ENCODE assay signal across 37 cellular contexts in genomic region chr2:235302263-235302662, GRCh38.
"Had no signal": no experiment of that assay in that cellular context is flagged by ENCODE, and none has a peak within 500 bp of the region (broad histone marks: within the 10 kb centered on the region; RNA-seq: fewer than 3 reads in every experiment).

No MANE protein-coding gene starts in this region.

- H3K4me3 ChIP-seq: adrenal gland, body of pancreas, breast epithelium had no signal

- H3K27ac ChIP-seq: adrenal gland, body of pancreas, brain microvascular endothelial cell, breast epithelium, VCaP had no signal

- ATAC-seq: activated CD8-positive, alpha-beta T cell treated with anti-CD3 and anti-CD28 coated beads for 36 hours; activated naive CD4-positive, alpha-beta T cell treated with anti-CD3 and anti-CD28 coated beads, Interleukin-2, amount 50 U/mL, for 72 hours; activated T-cell treated with anti-CD3 and anti-CD28 coated beads, Interleukin-2, amount 50 U/mL, for 4 hours; activated T-cell treated with anti-CD3 and anti-CD28 coated beads, Interleukin-2, amount 50 U/mL, for 72 hours; activated T-helper 17 cell treated with anti-CD3 and anti-CD28 coated beads, Interleukin-2, amount 50 U/mL, for 72 hours; body of pancreas had no signal

- H3K9me3 Mint-ChIP-seq: activated CD4-positive, alpha-beta T cell treated with anti-CD3 and anti-CD28 coated beads, Interleukin-2, amount 10 ng/mL, durations not matched to agents 24 days and 14 days; activated naive CD4-positive, alpha-beta T cell treated with anti-CD3 and anti-CD28 coated beads for 36 hours; activated T-cell treated with anti-CD3 and anti-CD28 coated beads, Interleukin-2, amount 50 U/mL, for 4 hours; activated T-helper 1 cell treated with anti-CD3 and anti-CD28 coated beads, Interleukin-12 subunit alpha, Interleukin-12 subunit beta, Interleukin-2, Interleukin-4 antibody, amounts not matched to agents 30 ng/mL and 10 ng/mL and 1 ng/mL, durations not matched to agents 14 hours and 24 hours and 36 hours; T-helper 2 cell treated with Interferon-gamma antibody and Interleukin-4, amounts not matched to agents 5 μg/mL and 100 μg/mL, for 36 hours had no signal

- H3K9me3 ChIP-seq: adrenal gland, body of pancreas, breast epithelium had no signal

- DNase-seq: activated B cell treated with CpG ODN at 0.5 μM for 24 hours; activated CD4-positive, alpha-beta memory T cell treated with anti-CD3 and anti-CD28 coated beads for 36 hours; activated CD4-positive, alpha-beta T cell treated with anti-CD3 and anti-CD28 coated beads for 4 hours; activated CD4-positive, alpha-beta T cell treated with anti-CD3 and anti-CD28 coated beads, Interleukin-2, amount 10 ng/mL, durations not matched to agents 24 days and 14 days; activated CD4-positive, alpha-beta T cell treated with anti-CD3 and anti-CD28 coated beads, Interleukin-2, amount 50 U/mL, for 1 hour; activated CD4-positive, alpha-beta T cell treated with anti-CD3 and anti-CD28 coated beads, Interleukin-2, amount 50 U/mL, for 4 hours; activated CD4-positive, CD25-positive, alpha-beta regulatory T cell treated with anti-CD3 and anti-CD28 coated beads, Interleukin-2, amount 50 U/mL, for 72 hours; activated CD8-positive, alpha-beta memory T cell treated with anti-CD3 and anti-CD28 coated beads, Interleukin-2, amount 50 U/mL, for 4 hours; activated CD8-positive, alpha-beta T cell treated with anti-CD3 and anti-CD28 coated beads for 36 hours; activated effector memory CD4-positive, alpha-beta T cell treated with anti-CD3 and anti-CD28 coated beads, Interleukin-2, amount 50 U/mL, for 16 hours; activated gamma-delta T cell treated with Interleukin-2 at 50 U/mL for 16 hours; activated naive CD4-positive, alpha-beta T cell; activated naive CD4-positive, alpha-beta T cell treated with anti-CD3 and anti-CD28 coated beads for 36 hours; activated naive CD4-positive, alpha-beta T cell treated with anti-CD3 and anti-CD28 coated beads, Interleukin-2, amount 50 U/mL, for 16 hours; activated naive CD8-positive, alpha-beta T cell treated with anti-CD3 and anti-CD28 coated beads for 36 hours; activated T-cell treated with anti-CD3 and anti-CD28 coated beads for 4 hours; activated T-cell treated with anti-CD3 and anti-CD28 coated beads, Interleukin-2, amount 50 U/mL, for 1 hour; activated T-cell treated with anti-CD3 and anti-CD28 coated beads, Interleukin-2, amount 50 U/mL, for 4 hours; activated T-cell treated with anti-CD3 and anti-CD28 coated beads, Interleukin-2, amount 50 U/mL, for 72 hours; adrenal gland; amniotic stem cell; aorta; body of pancreas; brain microvascular endothelial cell; SW 1271; T-helper 1 cell; T-helper 2 cell; T-helper 9 cell had no signal

- H3K4me3 Mint-ChIP-seq: activated B cell treated with CpG ODN at 0.5 μM for 24 hours; activated CD4-positive, alpha-beta memory T cell treated with anti-CD3 and anti-CD28 coated beads for 36 hours; activated CD4-positive, alpha-beta T cell treated with anti-CD3 and anti-CD28 coated beads, Interleukin-2, amount 10 ng/mL, durations not matched to agents 24 days and 14 days; activated CD8-positive, alpha-beta T cell treated with anti-CD3 and anti-CD28 coated beads for 36 hours; activated naive CD4-positive, alpha-beta T cell treated with anti-CD3 and anti-CD28 coated beads for 36 hours; activated naive CD8-positive, alpha-beta T cell treated with anti-CD3 and anti-CD28 coated beads for 36 hours; activated T-cell treated with anti-CD3 and anti-CD28 coated beads, Interleukin-2, amount 50 U/mL, for 4 hours; activated T-cell treated with anti-CD3 and anti-CD28 coated beads, Interleukin-2, amount 50 U/mL, for 72 hours; activated T-helper 1 cell treated with anti-CD3 and anti-CD28 coated beads, Interleukin-12 subunit alpha, Interleukin-12 subunit beta, Interleukin-2, Interleukin-4 antibody, amounts not matched to agents 30 ng/mL and 10 ng/mL and 1 ng/mL, durations not matched to agents 14 hours and 24 hours and 36 hours; activated T-helper 17 cell treated with anti-CD3 and anti-CD28 coated beads, Interleukin-2, amount 50 U/mL, for 72 hours; T-helper 1 cell treated with Interleukin-12 subunit alpha and Interleukin-12 subunit beta and Interleukin-4 antibody, amounts not matched to agents 30 μg/mL and 1 μg/mL, for 36 hours; T-helper 2 cell treated with Interferon-gamma antibody and Interleukin-4, amounts not matched to agents 5 μg/mL and 100 μg/mL, for 36 hours had no signal

- H3K36me3 ChIP-seq: adrenal gland, brain microvascular endothelial cell, breast epithelium had no signal

- H3K4me1 ChIP-seq: adrenal gland, body of pancreas had no signal

- H3K36me3 Mint-ChIP-seq: activated CD4-positive, alpha-beta memory T cell treated with anti-CD3 and anti-CD28 coated beads for 36 hours; activated naive CD8-positive, alpha-beta T cell treated with anti-CD3 and anti-CD28 coated beads for 36 hours had no signal

- FAIRE-seq: astrocyte, TTC549 had no signal

- H3K27ac Mint-ChIP-seq: activated B cell treated with CpG ODN at 0.5 μM for 24 hours; activated CD4-positive, alpha-beta memory T cell treated with anti-CD3 and anti-CD28 coated beads for 36 hours; activated CD4-positive, alpha-beta T cell treated with anti-CD3 and anti-CD28 coated beads, Interleukin-2, amount 10 ng/mL, durations not matched to agents 24 days and 14 days; activated CD8-positive, alpha-beta T cell treated with anti-CD3 and anti-CD28 coated beads for 36 hours; activated naive CD4-positive, alpha-beta T cell treated with anti-CD3 and anti-CD28 coated beads for 36 hours; activated naive CD4-positive, alpha-beta T cell treated with anti-CD3 and anti-CD28 coated beads, Interleukin-2, amount 50 U/mL, for 72 hours; activated naive CD8-positive, alpha-beta T cell treated with anti-CD3 and anti-CD28 coated beads for 36 hours; activated T-cell treated with anti-CD3 and anti-CD28 coated beads, Interleukin-2, amount 50 U/mL, for 72 hours; activated T-helper 1 cell treated with anti-CD3 and anti-CD28 coated beads, Interleukin-12 subunit alpha, Interleukin-12 subunit beta, Interleukin-2, Interleukin-4 antibody, amounts not matched to agents 30 ng/mL and 10 ng/mL and 1 ng/mL, durations not matched to agents 14 hours and 24 hours and 36 hours; activated T-helper 17 cell treated with anti-CD3 and anti-CD28 coated beads, Interleukin-2, amount 50 U/mL, for 72 hours; T-helper 1 cell treated with Interleukin-12 subunit alpha and Interleukin-12 subunit beta and Interleukin-4 antibody, amounts not matched to agents 30 μg/mL and 1 μg/mL, for 36 hours; T-helper 2 cell treated with Interferon-gamma antibody and Interleukin-4, amounts not matched to agents 5 μg/mL and 100 μg/mL, for 36 hours had no signal

- H3K4me1 Mint-ChIP-seq: activated B cell treated with CpG ODN at 0.5 μM for 24 hours; activated CD4-positive, alpha-beta T cell treated with anti-CD3 and anti-CD28 coated beads, Interleukin-2, amount 10 ng/mL, durations not matched to agents 24 days and 14 days; activated naive CD8-positive, alpha-beta T cell treated with anti-CD3 and anti-CD28 coated beads for 36 hours; activated T-helper 17 cell treated with anti-CD3 and anti-CD28 coated beads, Interleukin-2, amount 50 U/mL, for 72 hours had no signal

- H3K27me3 ChIP-seq: adrenal gland, body of pancreas, brain microvascular endothelial cell, breast epithelium had no signal
